Comparison of ENCODE assay signal across 28 cellular contexts in the genomic region with DNA sequence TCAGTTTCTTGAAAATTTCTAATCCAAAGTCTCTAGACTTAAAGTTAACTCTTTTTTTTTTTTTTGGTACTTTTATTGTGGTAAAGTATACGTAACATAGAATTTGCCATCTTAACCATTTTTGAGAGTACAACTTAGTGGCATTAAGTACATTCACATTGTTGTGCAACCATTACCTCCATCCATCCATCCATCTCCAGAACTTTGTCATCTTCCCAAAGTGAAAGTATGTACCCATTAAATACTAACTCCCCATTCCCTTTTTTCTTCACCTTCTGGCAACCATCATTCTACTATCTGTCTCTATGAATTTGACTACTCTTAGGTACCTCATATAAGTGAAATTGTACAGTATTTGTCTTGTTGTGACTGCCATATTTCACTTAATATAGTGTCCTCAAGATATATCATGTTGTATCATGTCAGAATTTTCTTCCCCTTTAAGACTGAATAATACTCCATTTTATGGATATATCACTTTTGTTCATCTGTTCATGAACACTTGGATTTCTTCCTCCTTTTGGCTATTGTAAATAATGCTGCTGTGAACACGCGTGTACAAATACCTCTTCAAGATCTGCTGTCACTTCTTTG.
"Had no signal": no experiment of that assay in that cellular context is flagged by ENCODE, and none has a peak within 500 bp of the region (broad histone marks: within the 10 kb centered on the region; RNA-seq: fewer than 3 reads in every experiment).

No MANE protein-coding gene starts in this region.

- H3K27me3 ChIP-seq: adrenal gland, cardiac muscle cell, dorsolateral prefrontal cortex, pancreas, sigmoid colon, stomach, thyroid gland, upper lobe of right lung had no signal

- DNase-seq: activated CD4-positive, alpha-beta T cell treated with anti-CD3 and anti-CD28 coated beads for 36 hours; activated CD4-positive, CD25-positive, alpha-beta regulatory T cell; activated CD8-positive, alpha-beta memory T cell treated with anti-CD3 and anti-CD28 coated beads, Interleukin-2, amount 10 ng/mL, durations not matched to agents 7 days and 5 days; activated CD8-positive, alpha-beta T cell treated with anti-CD3 and anti-CD28 coated beads, Interleukin-2, amount 10 ng/mL, durations not matched to agents 7 days and 5 days; activated T-cell treated with anti-CD3 and anti-CD28 coated beads, Interleukin-2, amount 50 U/mL, for 48 hours; adrenal gland; aorta; dorsolateral prefrontal cortex; effector memory CD4-positive, alpha-beta T cell; glutamatergic neuron; left cardiac atrium; left ventricle myocardium superior; pancreas; retina; sigmoid colon; small intestine; stimulated activated CD4-positive, alpha-beta T cell treated with anti-CD3 and anti-CD28 coated beads, Interleukin-4, amount 100 ng/mL, for 24 hours; stomach; thyroid gland; upper lobe of right lung had no signal

- ATAC-seq: activated CD4-positive, alpha-beta T cell treated with anti-CD3 and anti-CD28 coated beads for 36 hours; activated CD8-positive, alpha-beta memory T cell treated with anti-CD3 and anti-CD28 coated beads, Interleukin-2, amount 10 ng/mL, durations not matched to agents 7 days and 5 days; activated CD8-positive, alpha-beta T cell treated with anti-CD3 and anti-CD28 coated beads, Interleukin-2, amount 10 ng/mL, durations not matched to agents 7 days and 5 days; left cardiac atrium; left ventricle myocardium superior; pancreas; stimulated activated effector memory CD8-positive, alpha-beta T cell treated with anti-CD3 and anti-CD28 coated beads, Interleukin-12 subunit alpha, Interleukin-12 subunit beta, amount 100 ng/mL, for 72 hours; upper lobe of right lung had no signal

- H3K4me3 Mint-ChIP-seq: activated CD4-positive, alpha-beta T cell treated with anti-CD3 and anti-CD28 coated beads for 36 hours; activated CD8-positive, alpha-beta memory T cell treated with anti-CD3 and anti-CD28 coated beads, Interleukin-2, amount 10 ng/mL, durations not matched to agents 7 days and 5 days; activated CD8-positive, alpha-beta T cell treated with anti-CD3 and anti-CD28 coated beads, Interleukin-2, amount 10 ng/mL, durations not matched to agents 7 days and 5 days; brain; stimulated activated effector memory CD8-positive, alpha-beta T cell treated with anti-CD3 and anti-CD28 coated beads, Interleukin-12 subunit alpha, Interleukin-12 subunit beta, amount 100 ng/mL, for 72 hours had no signal

- H3K4me1 ChIP-seq: prostate gland had no signal

- H3K27ac Mint-ChIP-seq: activated CD4-positive, alpha-beta T cell treated with anti-CD3 and anti-CD28 coated beads for 36 hours; activated CD8-positive, alpha-beta memory T cell treated with anti-CD3 and anti-CD28 coated beads, Interleukin-2, amount 10 ng/mL, durations not matched to agents 7 days and 5 days; activated CD8-positive, alpha-beta T cell treated with anti-CD3 and anti-CD28 coated beads, Interleukin-2, amount 10 ng/mL, durations not matched to agents 7 days and 5 days; activated T-helper 2 cell treated with anti-CD3 and anti-CD28 coated beads, Interferon-gamma antibody, Interleukin-2, Interleukin-4, amounts not matched to agents 10 μg/mL and 5 μg/mL and 100 μg/mL, durations not matched to agents 14 hours and 24 hours and 36 hours; brain; stimulated activated effector memory CD8-positive, alpha-beta T cell treated with anti-CD3 and anti-CD28 coated beads, Interleukin-12 subunit alpha, Interleukin-12 subunit beta, amount 100 ng/mL, for 72 hours had no signal

- H3K9me3 Mint-ChIP-seq: activated T-helper 2 cell treated with anti-CD3 and anti-CD28 coated beads, Interferon-gamma antibody, Interleukin-2, Interleukin-4, amounts not matched to agents 10 μg/mL and 5 μg/mL and 100 μg/mL, durations not matched to agents 14 hours and 24 hours and 36 hours; stimulated activated effector memory CD8-positive, alpha-beta T cell treated with anti-CD3 and anti-CD28 coated beads, Interleukin-12 subunit alpha, Interleukin-12 subunit beta, amount 100 ng/mL, for 72 hours had no signal

- H3K9me3 ChIP-seq: adrenal gland, pancreas, prostate gland, sigmoid colon, stomach, thyroid gland, upper lobe of right lung had no signal

- H3K27ac ChIP-seq: adrenal gland, cardiac muscle cell, coronary artery, dorsolateral prefrontal cortex, pancreas, prostate gland, sigmoid colon, stomach, thyroid gland, upper lobe of right lung had no signal

- H3K27me3 Mint-ChIP-seq: activated CD4-positive, alpha-beta T cell treated with anti-CD3 and anti-CD28 coated beads for 36 hours; activated CD8-positive, alpha-beta memory T cell treated with anti-CD3 and anti-CD28 coated beads, Interleukin-2, amount 10 ng/mL, durations not matched to agents 7 days and 5 days; brain had no signal

- FAIRE-seq: frontal cortex, keratinocyte, pancreas, small intestine had no signal

- H3K4me3 ChIP-seq: adrenal gland, cardiac muscle cell, coronary artery, dorsolateral prefrontal cortex, pancreas, prostate gland, sigmoid colon, stomach, thyroid gland, upper lobe of right lung had no signal

- H3K36me3 ChIP-seq: adrenal gland, cardiac muscle cell, pancreas, prostate gland, sigmoid colon, stomach, thyroid gland, upper lobe of right lung had no signal
